ENCODE assay signal across 12 cellular contexts in the genomic region with DNA sequence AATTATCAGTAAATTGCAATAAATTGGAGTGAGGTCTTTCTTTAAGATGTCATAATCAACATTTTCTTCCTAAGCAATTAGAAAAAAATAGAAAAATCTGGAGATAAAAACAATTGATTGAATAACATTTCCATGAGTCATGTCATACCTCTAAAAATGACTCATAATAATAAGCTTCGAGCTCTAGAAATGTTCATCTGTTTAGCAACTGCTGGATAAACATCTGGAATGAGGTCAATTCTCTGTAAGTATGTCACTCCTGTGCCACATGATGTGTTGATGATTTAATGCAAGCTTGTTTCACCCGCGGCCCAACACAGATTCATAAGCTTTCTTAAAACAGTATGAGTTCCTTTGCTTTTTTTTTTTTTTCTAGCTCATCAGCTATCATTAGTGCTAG. TPM values are rescaled to one million over a fixed set of nuclear protein-coding genes. Genes with fewer than 3 reads are reported as not detected.
DNase-seq lines count a peak whose midpoint lies in the region; ATAC-seq and TF ChIP-seq lines count a peak whose summit lies in the region.
"Had no signal": no experiment of that assay in that cellular context is flagged by ENCODE, and none has a peak within 500 bp of the region (broad histone marks: within the 10 kb centered on the region; RNA-seq: fewer than 3 reads in every experiment).

No MANE protein-coding gene starts in this region.

- no peaks in the 10 kb centered on the region for H3K4me1 ChIP-seq in gastroesophageal sphincter
- no peaks in the 10 kb centered on the region for H3K4me1 ChIP-seq in transverse colon
- no peaks in the 10 kb centered on the region for H3K4me1 ChIP-seq in right lobe of liver

- no peaks in the 10 kb centered on the region for H3K27me3 ChIP-seq in gastroesophageal sphincter
- H3K27me3 ChIP-seq in transverse colon = no peaks in the 10 kb centered on the region
- no peaks in the 10 kb centered on the region for H3K27me3 ChIP-seq in right lobe of liver

- intact Hi-C loops in transverse colon (cut with DNase I; ENCODE audit: low total_unique reads) (no loop called here), right lobe of liver (cut with DNase I) (no loop called here)

- H3K27ac ChIP-seq in gastroesophageal sphincter (no peak overlapping the region), transverse colon (no peak overlapping the region), right lobe of liver (no peak overlapping the region)

- peak; percentile 64 for DNase-seq in AG09309 (ENCODE audit: low read depth)
- DNase-seq in HPDE6-E6E7 (ENCODE audit: extremely low spot score) = peak; percentile 22
- DNase-seq in amniotic epithelial cell (ENCODE audit: low read depth) = peak; percentile 85
- no peak for DNase-seq in transverse colon
- no peak for DNase-seq in activated CD4-positive, alpha-beta T cell treated with anti-CD3 and anti-CD28 coated beads, Interleukin-2, amount 50 U/mL, for 1 hour
- DNase-seq in right lobe of liver = no peak
- DNase-seq: effector CD4-positive, alpha-beta T cell; nephron progenitor cell; stimulated activated naive B cell treated with anti-CD40 and anti-IgM and Interleukin-4, amounts not matched to agents 10 μg/mL and 1 μg/mL and 100 μg/mL, for 72 hours had no signal

- TF ChIP-seq CTCF in AG09309 (IDR thresholded peaks at IDR 0.05; ENCODE audit: control insufficient read depth, insufficient read depth, low read depth, low read length, missing control alignments) = no peak
- no peak for TF ChIP-seq CTCF in gastroesophageal sphincter (IDR thresholded peaks at IDR 0.05)
- TF ChIP-seq CTCF in transverse colon (IDR thresholded peaks at IDR 0.05) = no peak
- no peak for TF ChIP-seq CTCF in right lobe of liver (IDR thresholded peaks at IDR 0.05)

- TF ChIP-seq EP300 in gastroesophageal sphincter (IDR thresholded peaks at IDR 0.05) = no peak
- no peak for TF ChIP-seq EP300 in transverse colon (IDR thresholded peaks at IDR 0.05; ENCODE audit: low read depth)

- H3K4me3 ChIP-seq in AG09309 (ENCODE audit: control insufficient read depth, low read depth, low read length) = no peak overlapping the region
- H3K4me3 ChIP-seq in gastroesophageal sphincter = no peak overlapping the region
- H3K4me3 ChIP-seq in transverse colon = no peak overlapping the region
- no peak overlapping the region for H3K4me3 ChIP-seq in right lobe of liver

- WGBS in gastroesophageal sphincter (ENCODE audit: low coverage in 1 of 2), 2 donors = 34 to 40% methylated on average over 3 of the region's 3 CpGs
- 58 to 64% methylated on average over 3 of the region's 3 CpGs for WGBS in transverse colon (ENCODE audit: low coverage in 1 of 2), 2 donors
- 55% methylated on average over 3 of the region's 3 CpGs for WGBS in right lobe of liver (ENCODE audit: insufficient coverage, low coverage, low lambda C conversion rate, missing lambda C conversion rate)

- H3K9me3 ChIP-seq in gastroesophageal sphincter = no peaks in the 10 kb centered on the region
- no peaks in the 10 kb centered on the region for H3K9me3 ChIP-seq in transverse colon
- no peaks in the 10 kb centered on the region for H3K9me3 ChIP-seq in right lobe of liver

- TF ChIP-seq POLR2A in gastroesophageal sphincter (IDR thresholded peaks at IDR 0.05) = no peak
- TF ChIP-seq POLR2A in transverse colon (IDR thresholded peaks at IDR 0.05) = no peak
- no peak for TF ChIP-seq POLR2A in right lobe of liver (IDR thresholded peaks at IDR 0.05)

- in situ Hi-C loops in transverse colon (cut with MboI; ENCODE audit: low pct_ligation_motif_present in 1 of 4, low pct_unique_long_range_greater_than_20kb in 1 of 4, low sequenced_read_pairs in 3 of 4) = no loop called here

- H3K36me3 ChIP-seq in gastroesophageal sphincter (no peaks in the 10 kb centered on the region), transverse colon (no peaks in the 10 kb centered on the region), right lobe of liver (no peaks in the 10 kb centered on the region)

- ATAC-seq in gastroesophageal sphincter (peak; percentile 68), GM19397 (IDR thresholded peaks at IDR 0.05; ENCODE audit: unreplicated experiment) (no peak), right lobe of liver (no peak)
- ATAC-seq: HepG2; stimulated activated naive B cell treated with anti-CD40 and anti-IgM and Interleukin-4, amounts not matched to agents 10 μg/mL and 1 μg/mL and 100 μg/mL, for 72 hours had no signal

RNA-seq across cellular contexts. Expression of gene PAM, which starts 39.7 kb away (rescaled TPM):
- total RNA-seq in gastroesophageal sphincter = 100 to 1,000 TPM; 247 to 404 (median 311) TPM
- 100 to 1,000 TPM in 2 of 4 donors, 10 to 100 TPM in 2; 73.0 to 181 (median 138) TPM for total RNA-seq in transverse colon
- total RNA-seq in right lobe of liver = 10 to 100 TPM; 10.9 to 22.7 (median 16.8) TPM

Comparison
In these comparisons a context has a peak if more than half of its experiments do, and no peak if none do; other contexts are left out.
1. DNase-seq: peak in AG09309 (single experiment), HPDE6-E6E7 (single experiment) and amniotic epithelial cell (single experiment); none in transverse colon (single experiment), activated CD4-positive, alpha-beta T cell treated with anti-CD3 and anti-CD28 coated beads, Interleukin-2, amount 50 U/mL, for 1 hour (single experiment) and right lobe of liver (0 of 3).